Comparison of ENCODE assay signal across 29 cellular contexts in genomic region chr6:963456-963855, GRCh38.
"Had no signal": no experiment of that assay in that cellular context is flagged by ENCODE, and none has a peak within 500 bp of the region (broad histone marks: within the 10 kb centered on the region; RNA-seq: fewer than 3 reads in every experiment).

No MANE protein-coding gene starts in this region.

- H3K79me2 ChIP-seq: parathyroid adenoma had no signal

- H3K4me3 Mint-ChIP-seq: naive thymus-derived CD4-positive, alpha-beta T cell; natural killer cell; nephron; neural progenitor cell; stimulated activated memory B cell treated with anti-CD40 and anti-IgM and Interleukin-4, amounts not matched to agents 10 μg/mL and 1 μg/mL and 100 μg/mL, for 72 hours; stimulated activated naive CD8-positive, alpha-beta T cell treated with anti-CD3 and anti-CD28 coated beads, Interleukin-15, amount 100 ng/mL, for 72 hours had no signal

- DNase-seq: naive thymus-derived CD4-positive, alpha-beta T cell; natural killer cell; occipital lobe; ovary; posterior cingulate gyrus; psoas muscle; right cardiac atrium; right lobe of liver; sigmoid colon; small intestine; spleen; stimulated activated CD4-positive, alpha-beta T cell treated with anti-CD3 and anti-CD28 coated beads, Interleukin-12 subunit alpha, Interleukin-12 subunit beta, amount 100 ng/mL, for 4 hours; stimulated activated CD4-positive, alpha-beta T cell treated with anti-CD3 and anti-CD28 coated beads, Interleukin-1b, Interleukin-23, amount 100 ng/mL, for 48 hours; stimulated activated CD4-positive, alpha-beta T cell treated with anti-CD3 and anti-CD28 coated beads, Interleukin-4, amount 100 ng/mL, for 1 hour; stimulated activated CD4-positive, alpha-beta T cell treated with anti-CD3 and anti-CD28 coated beads, Interleukin-4, amount 100 ng/mL, for 4 hours; stimulated activated CD8-positive, alpha-beta memory T cell treated with anti-CD3 and anti-CD28 coated beads, Interleukin-4, amount 100 ng/mL, for 48 hours; stimulated activated naive CD4-positive, alpha-beta T cell; stimulated activated naive CD8-positive, alpha-beta T cell treated with anti-CD3 and anti-CD28 coated beads, Interleukin-15, amount 100 ng/mL, for 72 hours; stimulated activated naive CD8-positive, alpha-beta T cell treated with anti-CD3 and anti-CD28 coated beads, Interleukin-15, Interleukin-2, amounts not matched to agents 100 U/mL and 50 U/mL, for 24 hours; thyroid gland; upper lobe of left lung had no signal

- H2AFZ ChIP-seq: neural progenitor cell, parathyroid adenoma had no signal

- H3K27ac ChIP-seq: neural progenitor cell, ovary, parathyroid adenoma, psoas muscle, right lobe of liver, sigmoid colon, spleen, thoracic aorta, thyroid gland, tibial nerve, upper lobe of left lung, vagina had no signal

- H3K4me2 ChIP-seq: neural progenitor cell had no signal

- H3K4me1 ChIP-seq: parathyroid adenoma, psoas muscle, right lobe of liver, sigmoid colon, spleen, thyroid gland, tibial nerve, upper lobe of left lung, vagina had no signal

- H3K9me3 ChIP-seq: ovary, psoas muscle, right lobe of liver, sigmoid colon, spleen, thoracic aorta, thyroid gland, tibial nerve, upper lobe of left lung, vagina had no signal

- H3K36me3 Mint-ChIP-seq: naive thymus-derived CD4-positive, alpha-beta T cell; natural killer cell; neural progenitor cell; stimulated activated memory B cell treated with anti-CD40 and anti-IgM and Interleukin-4, amounts not matched to agents 10 μg/mL and 1 μg/mL and 100 μg/mL, for 72 hours had no signal

- H3K36me3 ChIP-seq: neural progenitor cell, ovary, right lobe of liver, sigmoid colon, spleen, thoracic aorta, thyroid gland, tibial nerve, upper lobe of left lung, vagina had no signal

- H3K27ac Mint-ChIP-seq: naive thymus-derived CD4-positive, alpha-beta T cell; natural killer cell; nephron; neural progenitor cell; progenitor cell of endocrine pancreas; stimulated activated memory B cell treated with anti-CD40 and anti-IgM and Interleukin-4, amounts not matched to agents 10 μg/mL and 1 μg/mL and 100 μg/mL, for 72 hours had no signal

- H3K9me3 Mint-ChIP-seq: naive thymus-derived CD4-positive, alpha-beta T cell; natural killer cell; nephron; stimulated activated memory B cell treated with anti-CD40 and anti-IgM and Interleukin-4, amounts not matched to agents 10 μg/mL and 1 μg/mL and 100 μg/mL, for 72 hours; stimulated activated naive CD8-positive, alpha-beta T cell treated with anti-CD3 and anti-CD28 coated beads, Interleukin-15, amount 100 ng/mL, for 72 hours had no signal

- H3K4me3 ChIP-seq: neural progenitor cell, ovary, psoas muscle, right lobe of liver, sigmoid colon, spleen, thoracic aorta, thyroid gland, tibial nerve, upper lobe of left lung, vagina had no signal

- H3K4me1 Mint-ChIP-seq: naive thymus-derived CD4-positive, alpha-beta T cell; natural killer cell; stimulated activated memory B cell treated with anti-CD40 and anti-IgM and Interleukin-4, amounts not matched to agents 10 μg/mL and 1 μg/mL and 100 μg/mL, for 72 hours; stimulated activated naive CD8-positive, alpha-beta T cell treated with anti-CD3 and anti-CD28 coated beads, Interleukin-15, amount 100 ng/mL, for 72 hours had no signal

- H3K9ac ChIP-seq: neural progenitor cell, parathyroid adenoma had no signal

- H3K27me3 ChIP-seq: neural progenitor cell, ovary, right lobe of liver, sigmoid colon, thyroid gland, tibial nerve, upper lobe of left lung, vagina had no signal

- ATAC-seq: naive thymus-derived CD4-positive, alpha-beta T cell; natural killer cell; psoas muscle; right cardiac atrium; right lobe of liver; stimulated activated memory B cell treated with anti-CD40 and anti-IgM and Interleukin-4, amounts not matched to agents 10 μg/mL and 1 μg/mL and 100 μg/mL, for 72 hours; stimulated activated naive CD8-positive, alpha-beta T cell treated with anti-CD3 and anti-CD28 coated beads, Interleukin-15, amount 100 ng/mL, for 72 hours; stimulated activated naive CD8-positive, alpha-beta T cell treated with anti-CD3 and anti-CD28 coated beads, Interleukin-15, Interleukin-2, amounts not matched to agents 100 U/mL and 50 U/mL, for 24 hours had no signal
